Comparison of ENCODE assay signal across 23 cellular contexts in genomic region chr19:51295382-51296126, GRCh38. TPM values are rescaled to one million over a fixed set of nuclear protein-coding genes. Genes with fewer than 3 reads are reported as not detected.
"Had no signal": no experiment of that assay in that cellular context is flagged by ENCODE, and none has a peak within 500 bp of the region (broad histone marks: within the 10 kb centered on the region; RNA-seq: fewer than 3 reads in every experiment).

No MANE protein-coding gene starts in this region.

- ATAC-seq: activated CD4-positive, CD25-positive, alpha-beta regulatory T cell treated with anti-CD3 and anti-CD28 coated beads, Interleukin-2, amount 50 U/mL, for 24 hours; left colon; natural killer cell; stimulated activated naive CD8-positive, alpha-beta T cell treated with anti-CD3 and anti-CD28 coated beads, Interleukin-15, amount 100 ng/mL, for 72 hours had no signal

- H3K27me3 ChIP-seq: adrenal gland, ovary, testis had no signal

- DNase-seq: activated CD4-positive, alpha-beta T cell treated with anti-CD3 and anti-CD28 coated beads, Interleukin-2, amount 50 U/mL, for 4 hours; activated naive CD4-positive, alpha-beta T cell treated with anti-CD3 and anti-CD28 coated beads, Interleukin-2, amount 50 U/mL, for 16 hours; activated T-cell treated with anti-CD3 and anti-CD28 coated beads, Interleukin-2, amount 50 U/mL, for 1 hour; adrenal gland; caudate nucleus; effector CD4-positive, alpha-beta T cell; immature natural killer cell; left colon; mammary epithelial cell; natural killer cell; ovary; stimulated activated CD4-positive, alpha-beta T cell treated with anti-CD3 and anti-CD28 coated beads, Interleukin-4, amount 100 ng/mL, for 1 hour; stimulated activated CD8-positive, alpha-beta memory T cell treated with anti-CD3 and anti-CD28 coated beads, Interleukin-4, amount 100 ng/mL, for 48 hours; stimulated activated naive CD8-positive, alpha-beta T cell treated with anti-CD3 and anti-CD28 coated beads, Interleukin-15, amount 100 ng/mL, for 72 hours; T-helper 2 cell had no signal

- H3K36me3 Mint-ChIP-seq: immature natural killer cell, natural killer cell had no signal

- H2AFZ ChIP-seq: hepatocyte had no signal

- H3K4me3 ChIP-seq: adrenal gland, coronary artery, hepatocyte, ovary, testis had no signal

- H3K9me3 ChIP-seq: adrenal gland, ovary, testis had no signal

- H3K27ac ChIP-seq: adrenal gland, coronary artery, epithelial cell of prostate, hepatocyte, ovary, testis had no signal

- H3K9me3 Mint-ChIP-seq: immature natural killer cell; natural killer cell; stimulated activated naive CD8-positive, alpha-beta T cell treated with anti-CD3 and anti-CD28 coated beads, Interleukin-15, amount 100 ng/mL, for 72 hours had no signal

- H3K36me3 ChIP-seq: adrenal gland, ovary had no signal

- H3K4me2 ChIP-seq: hepatocyte had no signal

- H3K4me1 ChIP-seq: adrenal gland, testis had no signal

- H3K4me1 Mint-ChIP-seq: immature natural killer cell; natural killer cell; stimulated activated naive CD8-positive, alpha-beta T cell treated with anti-CD3 and anti-CD28 coated beads, Interleukin-15, amount 100 ng/mL, for 72 hours had no signal

- H3K4me3 Mint-ChIP-seq: immature natural killer cell; natural killer cell; stimulated activated naive CD8-positive, alpha-beta T cell treated with anti-CD3 and anti-CD28 coated beads, Interleukin-15, amount 100 ng/mL, for 72 hours had no signal

- H3K27ac Mint-ChIP-seq: immature natural killer cell, natural killer cell had no signal

- H3K79me2 ChIP-seq: hepatocyte had no signal

RNA-seq across cellular contexts. Expression of gene IGLON5, which starts 15.9 kb away (rescaled TPM):
- total RNA-seq: mammary epithelial cell, natural killer cell, ureter had no signal
- polyA plus RNA-seq: immature natural killer cell, mammary epithelial cell had no signal

RNA-seq across cellular contexts. Expression of gene SIGLECL1, which starts 44.7 kb away (rescaled TPM):
- total RNA-seq: hepatocyte, left colon, mammary epithelial cell, mucosa of gallbladder, natural killer cell, ovary, renal cortical epithelial cell, ureter had no signal
- polyA plus RNA-seq: adrenal gland, hepatocyte, immature natural killer cell, mammary epithelial cell, ovary had no signal
